ENCODE assay signal across 16 cellular contexts in genomic region chr7:133121175-133121844, GRCh38.
"Had no signal": no experiment of that assay in that cellular context is flagged by ENCODE, and none has a peak within 500 bp of the region (broad histone marks: within the 10 kb centered on the region; RNA-seq: fewer than 3 reads in every experiment).

No MANE protein-coding gene starts in this region.

- H3K9me3 ChIP-seq: esophagus squamous epithelium, sigmoid colon, stomach had no signal

- H3K27me3 ChIP-seq: esophagus squamous epithelium, hepatocyte, sigmoid colon, stomach had no signal

- H3K79me2 ChIP-seq: hepatocyte had no signal

- H3K27ac ChIP-seq: esophagus squamous epithelium, foreskin keratinocyte, hepatocyte, sigmoid colon, skin epidermis, stomach had no signal

- DNase-seq: effector memory CD8-positive, alpha-beta T cell; esophagus squamous epithelium; foreskin keratinocyte; left colon; mammary epithelial cell; natural killer cell; posterior cingulate gyrus; sigmoid colon; stimulated activated CD4-positive, alpha-beta T cell treated with anti-CD3 and anti-CD28 coated beads, Interleukin-2, amount 100 ng/mL, for 24 hours; stimulated activated CD4-positive, alpha-beta T cell treated with anti-CD3 and anti-CD28 coated beads, Interleukin-4, amount 100 ng/mL, for 4 hours; stimulated activated naive CD4-positive, alpha-beta T cell; stomach; substantia nigra; trophoblast cell had no signal

- H3K4me1 ChIP-seq: foreskin keratinocyte, sigmoid colon, stomach had no signal

- ATAC-seq: effector memory CD8-positive, alpha-beta T cell; foreskin keratinocyte; left colon; natural killer cell had no signal

- H3K4me3 ChIP-seq: esophagus squamous epithelium, hepatocyte, sigmoid colon, skin epidermis, stomach had no signal

- H3K4me2 ChIP-seq: hepatocyte had no signal

- H3K36me3 ChIP-seq: esophagus squamous epithelium, sigmoid colon, stomach had no signal
